Comparison of ENCODE assay signal across 8 cellular contexts in the genomic region with DNA sequence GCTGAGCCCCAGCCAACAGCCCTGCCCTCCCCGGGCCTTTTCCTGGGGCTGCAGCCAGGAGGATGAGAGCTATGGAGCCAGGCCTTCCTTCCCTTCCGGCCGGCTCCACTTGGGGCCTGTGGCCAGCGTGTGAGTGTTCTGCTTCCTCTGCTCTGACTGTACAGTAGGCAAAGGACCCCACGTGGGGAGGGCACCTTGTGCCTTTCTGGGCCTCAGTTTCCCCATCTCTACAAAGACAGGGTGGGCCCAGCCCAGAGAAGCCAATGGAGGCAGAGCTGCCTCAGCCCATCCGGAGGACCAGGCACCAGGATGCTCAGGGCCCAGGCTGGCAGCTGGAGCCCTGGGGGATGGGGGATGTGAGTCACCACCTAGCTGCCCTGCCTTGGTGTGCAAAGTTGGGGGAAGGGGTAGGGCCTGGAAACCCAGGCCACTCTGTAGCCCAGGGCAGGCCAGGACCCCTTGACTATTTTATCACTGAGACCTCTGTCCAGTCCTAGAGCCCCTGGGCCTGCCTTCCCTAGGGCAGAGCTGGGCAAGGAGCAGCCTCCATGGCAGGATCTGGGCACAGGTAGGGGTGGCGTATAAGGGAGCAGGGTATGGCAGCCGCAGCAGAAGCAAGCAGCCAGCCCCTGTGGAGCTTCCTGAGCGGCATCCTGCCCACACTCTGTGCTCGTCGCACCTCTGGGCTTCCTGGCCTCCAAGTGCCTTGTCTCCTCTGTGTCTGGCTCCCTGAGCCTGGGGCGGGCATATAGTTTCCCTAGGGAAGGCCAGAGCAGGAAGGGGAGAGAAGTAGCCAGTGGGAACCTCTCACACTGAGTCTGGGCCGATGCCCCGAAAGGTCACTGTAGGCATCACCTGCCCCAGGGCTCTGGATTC. TPM values are rescaled to one million over a fixed set of nuclear protein-coding genes. Genes with fewer than 3 reads are reported as not detected.
DNase-seq lines count a peak whose midpoint lies in the region; ATAC-seq and TF ChIP-seq lines count a peak whose summit lies in the region.

No MANE protein-coding gene starts in this region.

- H3K4me3 ChIP-seq in esophagus muscularis mucosa (peak overlapping the region; percentile 23 to 51 (median 30)), spleen (peak overlapping the region; percentile 23 to 71 (median 52))

- H3K36me3 ChIP-seq in esophagus muscularis mucosa, result no peaks in the 10 kb centered on the region
- H3K36me3 ChIP-seq in spleen, result peaks cover 0 to 17% (median 0%) of the 10 kb centered on the region in 6 donors

- no peak for TF ChIP-seq EP300 in esophagus muscularis mucosa (IDR thresholded peaks at IDR 0.05)

- WGBS in esophagus muscularis mucosa, result 84% methylated on average over 6 of the region's 14 CpGs
- WGBS in spleen, 5 donors, result 33 to 54% (median 43%) methylated on average over 7 to 14 of the region's 14 CpGs

- H3K4me1 ChIP-seq in esophagus muscularis mucosa (peaks cover 16 to 44% (median 31%) of the 10 kb centered on the region in 4 donors), spleen (peaks cover 22 to 100% (median 91%) of the 10 kb centered on the region in 6 donors)

- H3K27ac ChIP-seq in esophagus muscularis mucosa (replicated peaks in 1 of 4) (peak overlapping the region; percentile 40 to 70 (median 67)), spleen (peak overlapping the region; percentile 76 to 97 (median 91))

- H3K27me3 ChIP-seq in esophagus muscularis mucosa, result no peaks in the 10 kb centered on the region
- H3K27me3 ChIP-seq in spleen (replicated peaks in 1 of 7), result no peaks in the 10 kb centered on the region

- TF ChIP-seq POLR2A in esophagus muscularis mucosa (IDR thresholded peaks at IDR 0.05; ENCODE audit: low read depth) (no peak), spleen (IDR thresholded peaks at IDR 0.05) (no peak)

- in situ Hi-C loops in G401 (cut with HindIII; ENCODE audit: low sequenced_read_pairs), result no loop called here

- DNase-seq in G401 (ENCODE audit: low spot score) (peak; percentile 41), esophagus muscularis mucosa (ENCODE audit: extremely low spot score) (no peak), spleen (peak; percentile 88), NCI-H146 treated with DMSO at 0.1 percent for 48 hours (lab: John Stamatoyannopoulos, UW; ENCODE audit: unreplicated experiment) (no peak), retina (no peak)
- peak; percentile 71 to 78 for DNase-seq in activated CD4-positive, alpha-beta T cell treated with anti-CD3 and anti-CD28 coated beads, Interleukin-2, amount 50 U/mL, for 48 hours

- H3K9me3 ChIP-seq in esophagus muscularis mucosa (no peaks in the 10 kb centered on the region), spleen (no peaks in the 10 kb centered on the region)

- TF ChIP-seq CTCF in esophagus muscularis mucosa (IDR thresholded peaks at IDR 0.05) (no peak), spleen (IDR thresholded peaks at IDR 0.05 in 8 of 11, conservative IDR thresholded peaks at IDR 0.05 in 3 of 11) (no peak)

- intact Hi-C loops in esophagus muscularis mucosa (cut with DNase I), result no loop called here
- intact Hi-C loops in spleen (cut with DNase I; ENCODE audit: low total_unique reads), result no loop called here

- ATAC-seq in HG03108 (IDR thresholded peaks at IDR 0.05; ENCODE audit: unreplicated experiment), result no peak
- no peak for ATAC-seq in GM21786 (IDR thresholded peaks at IDR 0.05; ENCODE audit: unreplicated experiment)

RNA-seq across cellular contexts. Expression of gene PSTPIP1, which starts 1.8 kb away (rescaled TPM):
- not detected in 2 replicates for total RNA-seq in G401 (2014; rRNA removed; shearing (Covaris generic))
- total RNA-seq in esophagus muscularis mucosa, result 10 to 100 TPM in 1 of 4 donors, 1 to 10 TPM in 3; 7.7 to 11.8 (median 8.1) TPM
- total RNA-seq in spleen, result 100 to 1,000 TPM in 1 of 7 donors, 10 to 100 TPM in 6; 62.0 to 130 (median 82.6) TPM
- 100 to 1,000 TPM in 2 of 3 donors, 10 to 100 TPM in 1; 31.1 to 150 (median 115) TPM for polyA plus RNA-seq in spleen

Comparison
In these comparisons a context has a peak if more than half of its experiments do, and no peak if none do; other contexts are left out.
1. DNase-seq: peak in G401 (single experiment), activated CD4-positive, alpha-beta T cell treated with anti-CD3 and anti-CD28 coated beads, Interleukin-2, amount 50 U/mL, for 48 hours (2 of 2) and spleen (single experiment); none in esophagus muscularis mucosa (single experiment), NCI-H146 treated with DMSO at 0.1 percent for 48 hours (single experiment) and retina (single experiment).
2. RNA of gene PSTPIP1, which starts 1.8 kb away (total RNA-seq): 62.0 to 130 TPM in spleen; 7.7 to 11.8 TPM in esophagus muscularis mucosa and not detected in G401; every median in the first group is over 4 times any median in the second.